In the genomic region with DNA sequence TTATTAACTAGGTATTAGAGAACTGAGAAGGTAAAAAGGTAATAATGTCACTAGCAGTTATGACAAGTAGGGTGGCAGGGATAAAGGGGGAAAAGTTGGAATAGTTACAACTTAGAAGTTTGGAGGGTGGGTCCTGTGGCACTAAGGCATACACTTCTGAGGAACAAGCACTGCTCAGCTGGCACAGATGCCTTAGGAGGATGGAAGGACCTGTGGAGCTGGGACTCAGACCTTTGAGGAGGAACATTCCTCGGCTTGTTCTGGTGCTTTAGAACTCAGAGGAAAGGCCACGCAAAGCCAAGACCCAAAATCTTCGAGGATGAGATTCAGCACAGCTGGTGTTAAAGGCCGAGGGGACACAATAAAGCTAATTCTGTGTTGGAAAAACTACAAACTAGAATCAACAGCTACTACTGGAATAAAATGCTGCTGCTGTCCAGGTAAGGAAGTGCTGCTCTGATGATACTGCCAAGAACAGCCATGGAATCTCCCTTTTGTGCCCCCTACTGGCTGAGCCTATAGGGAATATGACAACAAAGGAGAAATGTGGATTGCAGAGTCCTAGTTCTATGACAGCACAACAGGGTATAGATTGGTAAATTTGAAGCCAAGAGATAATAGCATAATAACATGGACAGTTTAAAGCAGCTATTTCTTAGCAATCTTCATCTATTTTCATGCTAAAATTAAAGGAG, we compare ENCODE assay signal across 2 cellular contexts.
TF ChIP-seq lines count a peak whose summit lies in the region.

No MANE protein-coding gene starts in this region.

TF ChIP-seq in A549, 52 proteins besides CTCF, POLR2A, EP300 and RAD21 (continued from another document):
- TF ChIP-seq REST (IDR thresholded peaks at IDR 0.05) (peak; percentile 73; the same call in 1 of the 2 replicates), RARB (CRISPR knock-in tag; IDR thresholded peaks at IDR 0.05) (no peak)
TF ChIP-seq in A549: peak in this region for 1.

TF ChIP-seq in SK-N-SH, 30 proteins besides CTCF, POLR2A, EP300 and RAD21 (continued from another document):
- TF ChIP-seq, protein P1, sequence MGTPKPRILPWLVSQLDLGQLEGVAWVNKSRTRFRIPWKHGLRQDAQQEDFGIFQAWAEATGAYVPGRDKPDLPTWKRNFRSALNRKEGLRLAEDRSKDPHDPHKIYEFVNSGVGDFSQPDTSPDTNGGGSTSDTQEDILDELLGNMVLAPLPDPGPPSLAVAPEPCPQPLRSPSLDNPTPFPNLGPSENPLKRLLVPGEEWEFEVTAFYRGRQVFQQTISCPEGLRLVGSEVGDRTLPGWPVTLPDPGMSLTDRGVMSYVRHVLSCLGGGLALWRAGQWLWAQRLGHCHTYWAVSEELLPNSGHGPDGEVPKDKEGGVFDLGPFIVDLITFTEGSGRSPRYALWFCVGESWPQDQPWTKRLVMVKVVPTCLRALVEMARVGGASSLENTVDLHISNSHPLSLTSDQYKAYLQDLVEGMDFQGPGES (IDR thresholded peaks at IDR 0.05; ENCODE audit: low read depth, low read length): no peak
- TF ChIP-seq TCF12 (IDR thresholded peaks at IDR 0.05) (no peak), RCOR1 (IDR thresholded peaks at IDR 0.05; ENCODE audit: low read length) (no peak), POLR2AphosphoS5 (IDR thresholded peaks at IDR 0.05; ENCODE audit: low read depth, low read length) (no peak), NRF1 (IDR thresholded peaks at IDR 0.05; ENCODE audit: low read depth, low read length) (no peak), TAF1 (IDR thresholded peaks at IDR 0.05; ENCODE audit: borderline replicate concordance, low read depth, low read length) (no peak), GATA2 (CRISPR knock-in tag; IDR thresholded peaks at IDR 0.05) (no peak), SMC3 (IDR thresholded peaks at IDR 0.05; ENCODE audit: low read depth, low read length) (peak; percentile 44), TEAD4 (IDR thresholded peaks at IDR 0.05; ENCODE audit: borderline replicate concordance, insufficient read depth) (no peak)
